9 cellular contexts compared by ENCODE assay signal in the genomic region with DNA sequence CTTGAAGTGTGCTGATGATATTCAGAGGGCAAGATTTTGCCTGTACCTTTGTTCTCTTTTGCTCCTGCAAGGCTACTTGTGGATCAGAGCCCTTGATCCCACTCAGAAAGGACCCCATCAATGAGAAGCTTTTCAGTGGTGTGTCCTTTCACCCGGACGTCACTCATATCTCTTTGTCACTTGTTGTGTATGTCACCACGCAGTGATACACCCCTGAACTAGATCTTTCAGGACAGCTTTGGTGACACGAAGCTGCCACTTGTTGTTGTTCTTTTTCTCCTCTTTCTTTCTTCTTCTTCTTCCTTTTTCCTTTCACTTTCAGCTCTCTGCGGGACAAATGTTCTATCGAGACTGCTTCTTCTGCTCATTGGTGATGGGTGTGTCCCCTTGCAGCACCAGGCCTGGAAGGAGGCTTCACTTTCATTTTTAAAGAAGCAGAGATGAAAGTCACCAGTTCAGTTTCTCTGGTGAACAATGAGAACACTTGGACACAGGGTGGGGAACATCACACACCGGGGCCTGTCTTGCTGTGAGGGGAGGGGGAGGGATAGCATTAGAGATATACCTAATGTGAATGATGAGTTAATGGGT.
DNase-seq lines count a peak whose midpoint lies in the region; ATAC-seq and TF ChIP-seq lines count a peak whose summit lies in the region.
"Had no signal": no experiment of that assay in that cellular context is flagged by ENCODE, and none has a peak within 500 bp of the region (broad histone marks: within the 10 kb centered on the region; RNA-seq: fewer than 3 reads in every experiment).

No MANE protein-coding gene starts in this region.

- intact Hi-C loops in Right ventricle myocardium superior (cut with DNase I) = no loop called here

- peak; percentile 25 for DNase-seq in SIG-M5 treated with dmso at 0.1 percent for 504 hours (lab: John Stamatoyannopoulos, UW; ENCODE audit: unreplicated experiment)
- no peak for DNase-seq in SIG-M5 (lab: John Stamatoyannopoulos, UW)
- DNase-seq in Right ventricle myocardium superior = no peak
- DNase-seq in H4 (ENCODE audit: low spot score) = no peak
- DNase-seq in SJCRH30 = no peak
- DNase-seq in T-helper 9 cell = no peak

- no peak overlapping the region for H3K27ac ChIP-seq in SJCRH30
- H3K27ac ChIP-seq: 22Rv1 had no signal

- H3K4me1 ChIP-seq in SJCRH30 = no peaks in the 10 kb centered on the region

- H3K36me3 ChIP-seq in SJCRH30 = no peaks in the 10 kb centered on the region

- peak; percentile 84 for ATAC-seq in HG02938 (IDR thresholded peaks at IDR 0.05; ENCODE audit: unreplicated experiment)
- peak; percentile 61 for ATAC-seq in SK-N-SH treated with all-trans-retinoic acid at 6 μM for 48 hours
- ATAC-seq in Right ventricle myocardium superior (ENCODE audit: poor library complexity) = peak; percentile 74

- H3K9me3 ChIP-seq in SJCRH30 (replicated peaks) = no peaks in the 10 kb centered on the region

- H3K27me3 ChIP-seq in SJCRH30 = no peaks in the 10 kb centered on the region

- H3K4me3 ChIP-seq in SJCRH30 = no peak overlapping the region

TF ChIP-seq in SK-N-SH treated with all-trans-retinoic acid at 6 μM for 48 hours, 23 proteins besides CTCF, POLR2A, EP300 and RAD21:
- TF ChIP-seq ZC3H10 (CRISPR knock-in tag; IDR thresholded peaks at IDR 0.05) (no peak), RARB (CRISPR knock-in tag; IDR thresholded peaks at IDR 0.05) (no peak), POU6F1 (CRISPR knock-in tag; IDR thresholded peaks at IDR 0.05; ENCODE audit: borderline replicate concordance, low read depth) (no peak), ZNF565 (CRISPR knock-in tag; conservative IDR thresholded peaks at IDR 0.05; ENCODE audit: low read depth) (no peak), GLIS3 (CRISPR knock-in tag; IDR thresholded peaks at IDR 0.05) (no peak), ESRRG (CRISPR knock-in tag; IDR thresholded peaks at IDR 0.05) (no peak), ZNF70 (CRISPR knock-in tag; IDR thresholded peaks at IDR 0.05) (no peak), ZFP3 (CRISPR knock-in tag; IDR thresholded peaks at IDR 0.05) (no peak), ARNTL (CRISPR knock-in tag; IDR thresholded peaks at IDR 0.05; ENCODE audit: borderline replicate concordance, low read depth) (no peak), SNAI2 (CRISPR knock-in tag; IDR thresholded peaks at IDR 0.05) (no peak), PPARA (CRISPR knock-in tag; IDR thresholded peaks at IDR 0.05; ENCODE audit: borderline replicate concordance) (no peak), CSDC2 (CRISPR knock-in tag; IDR thresholded peaks at IDR 0.05) (no peak), TCF4 (CRISPR knock-in tag; IDR thresholded peaks at IDR 0.05; ENCODE audit: borderline replicate concordance) (no peak), TOX (CRISPR knock-in tag; IDR thresholded peaks at IDR 0.05; ENCODE audit: borderline replicate concordance) (no peak), ZFP30 (CRISPR knock-in tag; IDR thresholded peaks at IDR 0.05) (no peak), BACH2 (CRISPR knock-in tag; IDR thresholded peaks at IDR 0.05; ENCODE audit: borderline replicate concordance) (no peak), PATZ1 (CRISPR knock-in tag; IDR thresholded peaks at IDR 0.05; ENCODE audit: borderline replicate concordance) (no peak), OSR1 (CRISPR knock-in tag; IDR thresholded peaks at IDR 0.05) (no peak)
- TF ChIP-seq, protein P1, sequence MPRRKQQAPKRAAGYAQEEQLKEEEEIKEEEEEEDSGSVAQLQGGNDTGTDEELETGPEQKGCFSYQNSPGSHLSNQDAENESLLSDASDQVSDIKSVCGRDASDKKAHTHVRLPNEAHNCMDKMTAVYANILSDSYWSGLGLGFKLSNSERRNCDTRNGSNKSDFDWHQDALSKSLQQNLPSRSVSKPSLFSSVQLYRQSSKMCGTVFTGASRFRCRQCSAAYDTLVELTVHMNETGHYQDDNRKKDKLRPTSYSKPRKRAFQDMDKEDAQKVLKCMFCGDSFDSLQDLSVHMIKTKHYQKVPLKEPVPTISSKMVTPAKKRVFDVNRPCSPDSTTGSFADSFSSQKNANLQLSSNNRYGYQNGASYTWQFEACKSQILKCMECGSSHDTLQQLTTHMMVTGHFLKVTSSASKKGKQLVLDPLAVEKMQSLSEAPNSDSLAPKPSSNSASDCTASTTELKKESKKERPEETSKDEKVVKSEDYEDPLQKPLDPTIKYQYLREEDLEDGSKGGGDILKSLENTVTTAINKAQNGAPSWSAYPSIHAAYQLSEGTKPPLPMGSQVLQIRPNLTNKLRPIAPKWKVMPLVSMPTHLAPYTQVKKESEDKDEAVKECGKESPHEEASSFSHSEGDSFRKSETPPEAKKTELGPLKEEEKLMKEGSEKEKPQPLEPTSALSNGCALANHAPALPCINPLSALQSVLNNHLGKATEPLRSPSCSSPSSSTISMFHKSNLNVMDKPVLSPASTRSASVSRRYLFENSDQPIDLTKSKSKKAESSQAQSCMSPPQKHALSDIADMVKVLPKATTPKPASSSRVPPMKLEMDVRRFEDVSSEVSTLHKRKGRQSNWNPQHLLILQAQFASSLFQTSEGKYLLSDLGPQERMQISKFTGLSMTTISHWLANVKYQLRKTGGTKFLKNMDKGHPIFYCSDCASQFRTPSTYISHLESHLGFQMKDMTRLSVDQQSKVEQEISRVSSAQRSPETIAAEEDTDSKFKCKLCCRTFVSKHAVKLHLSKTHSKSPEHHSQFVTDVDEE (CRISPR knock-in tag; IDR thresholded peaks at IDR 0.05) = no peak
- TF ChIP-seq, protein P2, sequence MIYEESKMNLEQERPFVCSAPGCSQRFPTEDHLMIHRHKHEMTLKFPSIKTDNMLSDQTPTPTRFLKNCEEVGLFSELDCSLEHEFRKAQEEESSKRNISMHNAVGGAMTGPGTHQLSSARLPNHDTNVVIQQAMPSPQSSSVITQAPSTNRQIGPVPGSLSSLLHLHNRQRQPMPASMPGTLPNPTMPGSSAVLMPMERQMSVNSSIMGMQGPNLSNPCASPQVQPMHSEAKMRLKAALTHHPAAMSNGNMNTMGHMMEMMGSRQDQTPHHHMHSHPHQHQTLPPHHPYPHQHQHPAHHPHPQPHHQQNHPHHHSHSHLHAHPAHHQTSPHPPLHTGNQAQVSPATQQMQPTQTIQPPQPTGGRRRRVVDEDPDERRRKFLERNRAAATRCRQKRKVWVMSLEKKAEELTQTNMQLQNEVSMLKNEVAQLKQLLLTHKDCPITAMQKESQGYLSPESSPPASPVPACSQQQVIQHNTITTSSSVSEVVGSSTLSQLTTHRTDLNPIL (CRISPR knock-in tag; IDR thresholded peaks at IDR 0.05; ENCODE audit: low read depth) = no peak
